In genomic region chr7:140304071-140304799, GRCh38 we compare ENCODE assay signal across 8 cellular contexts.
DNase-seq lines count a peak whose midpoint lies in the region; ATAC-seq lines count a peak whose summit lies in the region.

No MANE protein-coding gene starts in this region.

- ATAC-seq in HG03442 (IDR thresholded peaks at IDR 0.05; ENCODE audit: unreplicated experiment): peak; percentile 67

- peak; percentile 17 for DNase-seq in NCI-H2196 (lab: John Stamatoyannopoulos, UW; ENCODE audit: unreplicated experiment)
- no peak for DNase-seq in NCI-H2196 treated with DMSO at 0.1 percent for 48 hours (lab: John Stamatoyannopoulos, UW; ENCODE audit: unreplicated experiment)
- DNase-seq in activated CD4-positive, alpha-beta T cell treated with anti-CD3 and anti-CD28 coated beads, Interleukin-2, amount 50 U/mL, for 1 hour: peak; percentile 28
- DNase-seq in fibroblast of peridontal ligament (ENCODE audit: extremely low read depth): peak; percentile 38
- DNase-seq in stimulated activated CD4-positive, alpha-beta T cell treated with anti-CD3 and anti-CD28 coated beads, Interleukin-4, amount 100 ng/mL, for 24 hours: peak; percentile 27
- no peak for DNase-seq in NCI-H187 treated with DMSO at 0.1 percent for 48 hours (lab: John Stamatoyannopoulos, UW)
- DNase-seq in NCI-H2029 (lab: John Stamatoyannopoulos, UW): no peak

Comparison
In these comparisons a context has a peak if more than half of its experiments do, and no peak if none do; other contexts are left out.
1. DNase-seq: peak in NCI-H2196 (single experiment), activated CD4-positive, alpha-beta T cell treated with anti-CD3 and anti-CD28 coated beads, Interleukin-2, amount 50 U/mL, for 1 hour (single experiment), fibroblast of peridontal ligament (single experiment) and stimulated activated CD4-positive, alpha-beta T cell treated with anti-CD3 and anti-CD28 coated beads, Interleukin-4, amount 100 ng/mL, for 24 hours (single experiment); none in NCI-H2196 treated with DMSO at 0.1 percent for 48 hours (single experiment), NCI-H187 treated with DMSO at 0.1 percent for 48 hours (single experiment) and NCI-H2029 (single experiment).